Comparison of ENCODE assay signal across 8 cellular contexts in genomic region chr1:27772581-27772931, GRCh38. TPM values are rescaled to one million over a fixed set of nuclear protein-coding genes. Genes with fewer than 3 reads are reported as not detected.
A peak's percentile ranks its signal among the peaks of the same experiment; 100 is the strongest.
DNase-seq lines count a peak whose midpoint lies in the region; TF ChIP-seq lines count a peak whose summit lies in the region.

No MANE protein-coding gene starts in this region.

- peaks cover 7% of the 10 kb centered on the region for H3K36me3 Mint-ChIP-seq in T-helper 2 cell treated with Interferon-gamma antibody and Interleukin-4, amounts not matched to agents 5 μg/mL and 100 μg/mL, for 36 hours (ENCODE audit: low read depth)

- intact Hi-C loops in adrenal gland (cut with DNase I), result no loop called here

- peak overlapping the region in 1 of 4 donors; percentile 72 for H3K4me3 ChIP-seq in adrenal gland

- no peak for TF ChIP-seq CTCF in adrenal gland (IDR thresholded peaks at IDR 0.05)

- H3K9me3 ChIP-seq in adrenal gland (replicated peaks in 1 of 3), result no peaks in the 10 kb centered on the region

- H3K9me3 Mint-ChIP-seq in T-helper 2 cell treated with Interferon-gamma antibody and Interleukin-4, amounts not matched to agents 5 μg/mL and 100 μg/mL, for 36 hours, result no peaks in the 10 kb centered on the region

- H3K27me3 Mint-ChIP-seq in T-helper 2 cell treated with Interferon-gamma antibody and Interleukin-4, amounts not matched to agents 5 μg/mL and 100 μg/mL, for 36 hours (ENCODE audit: low read depth), result no peaks in the 10 kb centered on the region

- H3K36me3 ChIP-seq in adrenal gland (replicated peaks in 1 of 2), result no peaks in the 10 kb centered on the region

- no peaks in the 10 kb centered on the region for H3K27me3 ChIP-seq in adrenal gland
- no peaks in the 10 kb centered on the region for H3K27me3 ChIP-seq in layer of hippocampus (ENCODE audit: control insufficient read depth, insufficient read depth, low read length)

- peaks cover 8 to 27% of the 10 kb centered on the region in 2 donors for H3K4me1 ChIP-seq in adrenal gland (replicated peaks in 1 of 2)

- TF ChIP-seq POLR2A in adrenal gland (IDR thresholded peaks at IDR 0.05), result no peak

- peak overlapping the region; percentile 99 for H3K4me3 Mint-ChIP-seq in T-helper 2 cell treated with Interferon-gamma antibody and Interleukin-4, amounts not matched to agents 5 μg/mL and 100 μg/mL, for 36 hours

- no peak for DNase-seq in T-helper 2 cell treated with Interferon-gamma antibody and Interleukin-4, amounts not matched to agents 5 μg/mL and 100 μg/mL, for 36 hours (ENCODE audit: low spot score)
- DNase-seq in T-helper 2 cell, result no peak
- DNase-seq in adrenal gland, result no peak
- no peak for DNase-seq in pons (ENCODE audit: low spot score)
- DNase-seq in G401 (ENCODE audit: low spot score), result no peak
- DNase-seq in SHP77 (lab: John Stamatoyannopoulos, UW), result no peak

- peak overlapping the region; percentile 10 to 96 (median 81) for H3K27ac ChIP-seq in adrenal gland
- H3K27ac ChIP-seq in layer of hippocampus (ENCODE audit: low read depth, low read length), result peak overlapping the region; percentile 85
- H3K27ac ChIP-seq in temporal lobe (ENCODE audit: low read depth, low read length), result peak overlapping the region; percentile 73

- H3K27ac Mint-ChIP-seq in T-helper 2 cell treated with Interferon-gamma antibody and Interleukin-4, amounts not matched to agents 5 μg/mL and 100 μg/mL, for 36 hours, result peak overlapping the region; percentile 97

- in situ Hi-C loops in G401 (cut with HindIII; ENCODE audit: low sequenced_read_pairs), result no loop called here

- H3K4me1 Mint-ChIP-seq in T-helper 2 cell treated with Interferon-gamma antibody and Interleukin-4, amounts not matched to agents 5 μg/mL and 100 μg/mL, for 36 hours (ENCODE audit: low read depth), result peaks cover 20% of the 10 kb centered on the region

- WGBS in adrenal gland, 4 donors, result 6 to 11% (median 8%) methylated on average over 8 of the region's 8 CpGs

RNA-seq across cellular contexts. Expression of gene STX12, which starts 0.5 kb away (rescaled TPM):
- total RNA-seq in adrenal gland (10 to 100 TPM; 27.5 to 81.9 (median 55.4) TPM), temporal lobe (120 TPM)
- 10 to 100 TPM; 18.4 to 72.1 (median 18.6) TPM for polyA plus RNA-seq in adrenal gland
- total RNA-seq in G401 (2014; rRNA removed; shearing (Covaris generic)), result 13.3 and 18.6 TPM in 2 replicates

RNA-seq across cellular contexts. Expression of gene FAM76A, which starts 46.8 kb away (rescaled TPM):
- 10 to 100 TPM in 4 of 8 donors, 1 to 10 TPM in 4; 4.0 to 12.4 (median 9.8) TPM for total RNA-seq in adrenal gland
- polyA plus RNA-seq in adrenal gland, result 1 to 10 TPM; 2.9 to 7.6 (median 4.9) TPM
- 7.9 TPM for total RNA-seq in temporal lobe
- 13.6 and 32.1 TPM in 2 replicates for total RNA-seq in G401 (2014; rRNA removed; shearing (Covaris generic))

RNA-seq across cellular contexts. Expression of gene PPP1R8, which starts 58.0 kb away (rescaled TPM):
- total RNA-seq in adrenal gland (10 to 100 TPM; 20.7 to 63.5 (median 30.4) TPM), temporal lobe (38.8 TPM)
- polyA plus RNA-seq in adrenal gland, result 10 to 100 TPM; 16.9 to 45.0 (median 19.6) TPM
- 69.1 and 70.6 TPM in 2 replicates for total RNA-seq in G401 (2014; rRNA removed; shearing (Covaris generic))
